Comparison of ENCODE assay signal across 8 cellular contexts in genomic region chr16:30585400-30586191, GRCh38. TPM values are rescaled to one million over a fixed set of nuclear protein-coding genes. Genes with fewer than 3 reads are reported as not detected.
DNase-seq lines count a peak whose midpoint lies in the region; ATAC-seq and TF ChIP-seq lines count a peak whose summit lies in the region.

Gene ZNF785, minus strand, starts transcription at chr16:30585697. Its CDS starts 86 bp downstream, at chr16:30585611.

- no peaks in the 10 kb centered on the region for H3K9me3 ChIP-seq in lower lobe of right lung

- H3K4me3 Mint-ChIP-seq in activated CD8-positive, alpha-beta T cell treated with anti-CD3 and anti-CD28 coated beads, Interleukin-2, amount 10 ng/mL, durations not matched to agents 7 days and 5 days, result peak within 1 kb of the TSS; percentile 96

- H3K36me3 Mint-ChIP-seq in activated CD8-positive, alpha-beta T cell treated with anti-CD3 and anti-CD28 coated beads, Interleukin-2, amount 10 ng/mL, durations not matched to agents 7 days and 5 days (ENCODE audit: low read depth), result peaks cover 45% of the 10 kb centered on the region

- intact Hi-C loops in lower lobe of right lung (cut with DNase I), result no loop called here

- no peaks in the 10 kb centered on the region for H3K27me3 ChIP-seq in BJ (ENCODE audit: control insufficient read depth, insufficient read depth, low read length)
- H3K27me3 ChIP-seq in lower lobe of right lung (ENCODE audit: low read depth), result no peaks in the 10 kb centered on the region

- CTCF ChIA-PET in BJ (lab: Yijun Ruan, JAX), result interaction anchor here (0.7 to 3.6 kb wide), 5 partner anchors 12 to 190 kb away, joined by 3 to 15 read pairs (median 3); partner anchors contain the start of gene ZNF48
- CTCF ChIA-PET in activated CD8-positive, alpha-beta T cell treated with anti-CD3 and anti-CD28 coated beads, Interleukin-2, amount 10 ng/mL, durations not matched to agents 7 days and 5 days (lab: Charles Lee), result interaction anchor here (0.9 to 5.6 kb wide), 10 partner anchors 12 to 494 kb away, joined by 3 to 44 read pairs (median 8); partner anchors contain the start of genes DCTPP1, TBX6, ZNF688 and ZNF747

- no peaks in the 10 kb centered on the region for H3K9me3 Mint-ChIP-seq in activated CD8-positive, alpha-beta T cell treated with anti-CD3 and anti-CD28 coated beads, Interleukin-2, amount 10 ng/mL, durations not matched to agents 7 days and 5 days (ENCODE audit: insufficient read depth)

- peak within 1 kb of the TSS; percentile 90 for H3K27ac ChIP-seq in lower lobe of right lung

- H3K4me1 Mint-ChIP-seq in activated CD8-positive, alpha-beta T cell treated with anti-CD3 and anti-CD28 coated beads, Interleukin-2, amount 10 ng/mL, durations not matched to agents 7 days and 5 days (ENCODE audit: low read depth), result peaks cover 30% of the 10 kb centered on the region

- peak within 1 kb of the TSS; percentile 87 for H3K27ac Mint-ChIP-seq in activated CD8-positive, alpha-beta T cell treated with anti-CD3 and anti-CD28 coated beads, Interleukin-2, amount 10 ng/mL, durations not matched to agents 7 days and 5 days

- POLR2A ChIA-PET in BJ (lab: Charles Lee), result interaction anchor here (0.6 kb wide), 1 partner anchor 514 kb away, joined by 3 read pairs; no protein-coding TSS in a partner anchor
- POLR2A ChIA-PET in activated CD8-positive, alpha-beta T cell treated with anti-CD3 and anti-CD28 coated beads, Interleukin-2, amount 10 ng/mL, durations not matched to agents 7 days and 5 days (lab: Charles Lee), result interaction anchor here (0.6 to 4.7 kb wide), 11 partner anchors 9 to 85 kb away, joined by 3 to 48 read pairs (median 4); partner anchors contain the start of genes ZNF688, ZNF747 and ZNF764

- ATAC-seq in HG03460 (IDR thresholded peaks at IDR 0.05; ENCODE audit: unreplicated experiment), result peak; percentile 89
- ATAC-seq in activated CD8-positive, alpha-beta T cell treated with anti-CD3 and anti-CD28 coated beads, Interleukin-2, amount 10 ng/mL, durations not matched to agents 7 days and 5 days, result peak; percentile 98
- peak; percentile 99 for ATAC-seq in lower lobe of right lung

- H3K36me3 ChIP-seq in BJ (ENCODE audit: control insufficient read depth, insufficient read depth, low read length) (peaks cover 16% of the 10 kb centered on the region), lower lobe of right lung (peaks cover 32% of the 10 kb centered on the region)

- TF ChIP-seq CTCF in BJ (IDR thresholded peaks at IDR 0.05; ENCODE audit: insufficient read depth, low read depth, low read length), result no peak
- TF ChIP-seq CTCF in lower lobe of right lung (IDR thresholded peaks at IDR 0.05), result peak; percentile 40

- H3K4me1 ChIP-seq in lower lobe of right lung, result peaks cover 16% of the 10 kb centered on the region

- H3K4me3 ChIP-seq in BJ (ENCODE audit: low read depth, low read length) (peak within 1 kb of the TSS; percentile 73), lower lobe of right lung (peak within 1 kb of the TSS; percentile 80)

- no peaks in the 10 kb centered on the region for H3K27me3 Mint-ChIP-seq in activated CD8-positive, alpha-beta T cell treated with anti-CD3 and anti-CD28 coated beads, Interleukin-2, amount 10 ng/mL, durations not matched to agents 7 days and 5 days (ENCODE audit: low read depth)

- DNase-seq in BJ (ENCODE audit: low read depth), result peak; percentile 98
- DNase-seq in GM19238 (ENCODE audit: insufficient read length, low spot score), result peak; percentile 95
- peak; percentile 96 for DNase-seq in NCI-H774 (lab: John Stamatoyannopoulos, UW)
- DNase-seq in activated CD8-positive, alpha-beta T cell treated with anti-CD3 and anti-CD28 coated beads, Interleukin-2, amount 10 ng/mL, durations not matched to agents 7 days and 5 days, result peak; percentile 98
- peak; percentile 91 for DNase-seq in effector CD4-positive, alpha-beta T cell
- DNase-seq in lower lobe of right lung, result peak; percentile 96
- peak; percentile 72 to 81 (median 79) for DNase-seq in stimulated activated CD4-positive, alpha-beta T cell treated with anti-CD3 and anti-CD28 coated beads, TNF-alpha, amount 100 ng/mL, for 1 hour (ENCODE audit: low read depth in 3 of 3, low spot score in 1 of 3)

RNA-seq across cellular contexts. Expression of gene ZNF785, which starts in this region (rescaled TPM):
- 6.6 TPM in 2 replicates for polyA plus RNA-seq in BJ (2011; rRNA removed)
- 4.4 and 5.4 TPM in 2 replicates for polyA minus RNA-seq in BJ (2011; rRNA and poly(A)+ RNA removed)
- total RNA-seq in activated CD8-positive, alpha-beta T cell treated with anti-CD3 and anti-CD28 coated beads, Interleukin-2, amount 10 ng/mL, durations not matched to agents 7 days and 5 days, result 10 to 100 TPM; 11.7 to 13.7 TPM
- 16.2 TPM for total RNA-seq in lower lobe of right lung

Comparison
In these comparisons a context has a peak if more than half of its experiments do, and no peak if none do; other contexts are left out.
1. Peak in every context shown above with its lines: DNase-seq, ATAC-seq, H3K4me3 ChIP-seq and H3K27ac ChIP-seq.